1 cellular context compared by ENCODE assay signal in genomic region chr17:6374271-6374691, GRCh38.
TF ChIP-seq lines count a peak whose summit lies in the region.

No MANE protein-coding gene starts in this region.

TF ChIP-seq in HepG2, 621 proteins besides CTCF, POLR2A, EP300 and RAD21 (continued from another document):
- TF ChIP-seq, protein P1, sequence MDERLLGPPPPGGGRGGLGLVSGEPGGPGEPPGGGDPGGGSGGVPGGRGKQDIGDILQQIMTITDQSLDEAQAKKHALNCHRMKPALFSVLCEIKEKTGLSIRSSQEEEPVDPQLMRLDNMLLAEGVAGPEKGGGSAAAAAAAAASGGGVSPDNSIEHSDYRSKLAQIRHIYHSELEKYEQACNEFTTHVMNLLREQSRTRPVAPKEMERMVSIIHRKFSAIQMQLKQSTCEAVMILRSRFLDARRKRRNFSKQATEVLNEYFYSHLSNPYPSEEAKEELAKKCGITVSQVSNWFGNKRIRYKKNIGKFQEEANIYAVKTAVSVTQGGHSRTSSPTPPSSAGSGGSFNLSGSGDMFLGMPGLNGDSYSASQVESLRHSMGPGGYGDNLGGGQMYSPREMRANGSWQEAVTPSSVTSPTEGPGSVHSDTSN (CRISPR knock-in tag; IDR thresholded peaks at IDR 0.05) = no peak
- TF ChIP-seq MED1 (CRISPR knock-in tag; IDR thresholded peaks at IDR 0.05) = no peak
